In genomic region chr1:218499911-218500310, GRCh38 we compare ENCODE assay signal across 2 cellular contexts.
TF ChIP-seq lines count a peak whose summit lies in the region.

No MANE protein-coding gene starts in this region.

TF ChIP-seq in SK-N-SH, 30 proteins besides CTCF, POLR2A, EP300 and RAD21 (continued from another document):
- TF ChIP-seq, protein P1, sequence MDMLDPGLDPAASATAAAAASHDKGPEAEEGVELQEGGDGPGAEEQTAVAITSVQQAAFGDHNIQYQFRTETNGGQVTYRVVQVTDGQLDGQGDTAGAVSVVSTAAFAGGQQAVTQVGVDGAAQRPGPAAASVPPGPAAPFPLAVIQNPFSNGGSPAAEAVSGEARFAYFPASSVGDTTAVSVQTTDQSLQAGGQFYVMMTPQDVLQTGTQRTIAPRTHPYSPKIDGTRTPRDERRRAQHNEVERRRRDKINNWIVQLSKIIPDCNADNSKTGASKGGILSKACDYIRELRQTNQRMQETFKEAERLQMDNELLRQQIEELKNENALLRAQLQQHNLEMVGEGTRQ (IDR thresholded peaks at IDR 0.05; ENCODE audit: borderline replicate concordance, low read depth, low read length): no peak

TF ChIP-seq in SK-N-SH treated with all-trans-retinoic acid at 6 μM for 48 hours, 23 proteins besides CTCF, POLR2A, EP300 and RAD21 (continued from another document):
- TF ChIP-seq, protein P2, sequence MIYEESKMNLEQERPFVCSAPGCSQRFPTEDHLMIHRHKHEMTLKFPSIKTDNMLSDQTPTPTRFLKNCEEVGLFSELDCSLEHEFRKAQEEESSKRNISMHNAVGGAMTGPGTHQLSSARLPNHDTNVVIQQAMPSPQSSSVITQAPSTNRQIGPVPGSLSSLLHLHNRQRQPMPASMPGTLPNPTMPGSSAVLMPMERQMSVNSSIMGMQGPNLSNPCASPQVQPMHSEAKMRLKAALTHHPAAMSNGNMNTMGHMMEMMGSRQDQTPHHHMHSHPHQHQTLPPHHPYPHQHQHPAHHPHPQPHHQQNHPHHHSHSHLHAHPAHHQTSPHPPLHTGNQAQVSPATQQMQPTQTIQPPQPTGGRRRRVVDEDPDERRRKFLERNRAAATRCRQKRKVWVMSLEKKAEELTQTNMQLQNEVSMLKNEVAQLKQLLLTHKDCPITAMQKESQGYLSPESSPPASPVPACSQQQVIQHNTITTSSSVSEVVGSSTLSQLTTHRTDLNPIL (CRISPR knock-in tag; IDR thresholded peaks at IDR 0.05; ENCODE audit: low read depth): no peak
- TF ChIP-seq ZFP3 (CRISPR knock-in tag; IDR thresholded peaks at IDR 0.05) (no peak), OSR1 (CRISPR knock-in tag; IDR thresholded peaks at IDR 0.05) (no peak)
